ENCODE assay signal across 19 cellular contexts in genomic region chr3:136950583-136950982, GRCh38.
"Had no signal": no experiment of that assay in that cellular context is flagged by ENCODE, and none has a peak within 500 bp of the region (broad histone marks: within the 10 kb centered on the region; RNA-seq: fewer than 3 reads in every experiment).

No MANE protein-coding gene starts in this region.

- DNase-seq: colonic mucosa; effector CD8-positive, alpha-beta T cell; endodermal cell; foreskin keratinocyte; heart left ventricle; left cardiac atrium; left lung; mesendoderm; midbrain; naive thymus-derived CD4-positive, alpha-beta T cell; stimulated activated CD4-positive, alpha-beta T cell treated with anti-CD3 and anti-CD28 coated beads, Interleukin-12 subunit alpha, Interleukin-12 subunit beta, amount 100 ng/mL, for 4 hours; stimulated activated CD4-positive, alpha-beta T cell treated with anti-CD3 and anti-CD28 coated beads, Interleukin-1b, Interleukin-23, amount 100 ng/mL, for 48 hours; stimulated activated CD4-positive, alpha-beta T cell treated with anti-CD3 and anti-CD28 coated beads, Interleukin-4, amount 100 ng/mL, for 1 hour; stimulated activated CD8-positive, alpha-beta memory T cell treated with anti-CD3 and anti-CD28 coated beads, Interleukin-4, amount 100 ng/mL, for 48 hours; stimulated activated naive CD4-positive, alpha-beta T cell; stimulated activated naive CD8-positive, alpha-beta T cell treated with anti-CD3 and anti-CD28 coated beads, Interleukin-15, amount 100 ng/mL, for 72 hours; transverse colon; upper lobe of right lung; uterus had no signal
